Comparison of ENCODE assay signal across 28 cellular contexts in the genomic region with DNA sequence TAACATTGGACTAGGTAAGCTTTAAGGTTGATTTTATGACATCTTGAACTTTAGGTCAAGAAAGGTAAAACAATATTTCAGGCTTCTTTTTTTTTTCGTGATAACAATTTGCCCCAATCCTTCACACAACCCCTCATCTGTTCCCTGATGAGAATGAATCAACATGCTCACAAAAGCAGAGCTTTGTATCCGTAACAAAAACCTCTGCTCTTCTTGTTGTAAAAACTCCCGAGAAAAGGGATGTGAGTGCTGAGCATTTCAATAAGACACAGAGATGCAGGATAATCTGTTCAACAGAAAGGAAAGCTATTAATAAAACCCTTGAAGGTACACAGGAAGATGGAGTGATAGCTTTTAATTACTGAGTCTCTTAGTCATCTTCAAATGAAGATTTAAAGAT.
DNase-seq lines count a peak whose midpoint lies in the region; ATAC-seq, FAIRE-seq and TF ChIP-seq lines count a peak whose summit lies in the region.
"Had no signal": no experiment of that assay in that cellular context is flagged by ENCODE, and none has a peak within 500 bp of the region (broad histone marks: within the 10 kb centered on the region; RNA-seq: fewer than 3 reads in every experiment).

No MANE protein-coding gene starts in this region.

- ATAC-seq in Panc1, result no peak
- ATAC-seq in stimulated activated memory B cell treated with anti-CD40 and anti-IgM and Interleukin-4, amounts not matched to agents 10 μg/mL and 1 μg/mL and 100 μg/mL, for 72 hours, result no peak
- ATAC-seq: left colon had no signal

- H3K27ac Mint-ChIP-seq in osteocyte (ENCODE audit: unreplicated experiment), result peak overlapping the region; percentile 75
- no peak overlapping the region for H3K27ac Mint-ChIP-seq in stimulated activated memory B cell treated with anti-CD40 and anti-IgM and Interleukin-4, amounts not matched to agents 10 μg/mL and 1 μg/mL and 100 μg/mL, for 72 hours
- H3K27ac Mint-ChIP-seq: activated B cell treated with CpG ODN at 0.5 μM for 24 hours; activated naive CD4-positive, alpha-beta T cell treated with anti-CD3 and anti-CD28 coated beads for 36 hours; CD4-positive, alpha-beta memory T cell; naive B cell; stimulated activated naive CD8-positive, alpha-beta T cell treated with anti-CD3 and anti-CD28 coated beads, Interleukin-15, Interleukin-2, amounts not matched to agents 100 ng/mL and 50 ng/mL, for 24 hours had no signal

- intact Hi-C loops in Panc1 (cut with micrococcal nuclease; ENCODE audit: unreplicated experiment), result no loop called here
- intact Hi-C loops in kidney (cut with DNase I), result no loop called here

- no peak for FAIRE-seq in kidney (lab: Jason Lieb, UNC)
- FAIRE-seq: endometrium, G401.6, GM18507 had no signal

- H3K4me1 Mint-ChIP-seq in osteocyte (ENCODE audit: unreplicated experiment), result peaks cover 31% of the 10 kb centered on the region
- peaks cover 7% of the 10 kb centered on the region for H3K4me1 Mint-ChIP-seq in stimulated activated memory B cell treated with anti-CD40 and anti-IgM and Interleukin-4, amounts not matched to agents 10 μg/mL and 1 μg/mL and 100 μg/mL, for 72 hours
- H3K4me1 Mint-ChIP-seq: CD4-positive, alpha-beta memory T cell; naive B cell had no signal

- no peaks in the 10 kb centered on the region for H3K9me3 ChIP-seq in Panc1 (ENCODE audit: control insufficient read depth, insufficient read depth, low read depth, low read length)
- H3K9me3 ChIP-seq in kidney (ENCODE audit: control insufficient read depth in 1 of 2, low read length in 2 of 2), result no peaks in the 10 kb centered on the region
- H3K9me3 ChIP-seq: tibial artery had no signal

- H3K36me3 ChIP-seq in Panc1 (ENCODE audit: control insufficient read depth, insufficient read depth, low read length) (no peaks in the 10 kb centered on the region), kidney (ENCODE audit: control insufficient read depth in 1 of 2, insufficient read depth in 2 of 2, low read length in 2 of 2) (no peaks in the 10 kb centered on the region)
- H3K36me3 ChIP-seq: tibial artery had no signal

- peak; percentile 27 for DNase-seq in ELR (ENCODE audit: low read depth)
- DNase-seq in Panc1 (ENCODE audit: low read depth, low spot score), result no peak
- DNase-seq in epithelial cell of prostate (ENCODE audit: low read depth, low spot score), result no peak
- no peak for DNase-seq in osteocyte (ENCODE audit: extremely low spot score, unreplicated experiment)
- no peak for DNase-seq in kidney
- DNase-seq in SHP77 (lab: John Stamatoyannopoulos, UW), result no peak
- no peak for DNase-seq in NOMO-1 treated with dmso at 0.1 percent for 144 hours (lab: John Stamatoyannopoulos, UW; ENCODE audit: unreplicated experiment)
- DNase-seq: activated B cell treated with CpG ODN at 0.5 μM for 24 hours; activated naive CD4-positive, alpha-beta T cell treated with anti-CD3 and anti-CD28 coated beads for 36 hours; CD4-positive, alpha-beta memory T cell; GOT3; head of caudate nucleus; left colon; naive B cell; NCI-H1694 treated with DMSO at 0.1 percent for 48 hours; NCI-H2171; NCI-H510A treated with DMSO at 0.1 percent for 48 hours; NK-92 treated with Interleukin-12 subunit alpha and Interleukin-12 subunit beta, amount 100 ng/mL, for 24 hours; occipital lobe; stimulated activated CD4-positive, alpha-beta T cell treated with anti-CD3 and anti-CD28 coated beads, Interleukin-12 subunit alpha, Interleukin-12 subunit beta, amount 100 ng/mL, for 4 hours; T-helper 9 cell; tibial artery had no signal

- CTCF ChIA-PET in Panc1 (lab: Charles Lee), result no interaction called here

- H3K27ac ChIP-seq in Panc1 (ENCODE audit: low read length), result peak overlapping the region; percentile 48
- H3K27ac ChIP-seq in epithelial cell of prostate, result peak overlapping the region; percentile 98
- no peak overlapping the region for H3K27ac ChIP-seq in kidney (ENCODE audit: low read depth in 2 of 2, low read length in 2 of 2)
- H3K27ac ChIP-seq: RWPE1, tibial artery had no signal

- H3K9ac ChIP-seq in kidney (ENCODE audit: low read length in 2 of 2), result no peak overlapping the region

- in situ Hi-C loops in Panc1 (cut with HindIII; ENCODE audit: low pct_unique_long_range_greater_than_20kb, low sequenced_read_pairs), result no loop called here

- H3K27me3 Mint-ChIP-seq in osteocyte (ENCODE audit: unreplicated experiment), result no peaks in the 10 kb centered on the region
- no peaks in the 10 kb centered on the region for H3K27me3 Mint-ChIP-seq in stimulated activated memory B cell treated with anti-CD40 and anti-IgM and Interleukin-4, amounts not matched to agents 10 μg/mL and 1 μg/mL and 100 μg/mL, for 72 hours
- H3K27me3 Mint-ChIP-seq: activated B cell treated with CpG ODN at 0.5 μM for 24 hours; CD4-positive, alpha-beta memory T cell; naive B cell; stimulated activated naive CD8-positive, alpha-beta T cell treated with anti-CD3 and anti-CD28 coated beads, Interleukin-15, Interleukin-2, amounts not matched to agents 100 ng/mL and 50 ng/mL, for 24 hours had no signal

- no peak overlapping the region for H3K4me3 Mint-ChIP-seq in osteocyte (ENCODE audit: unreplicated experiment)
- H3K4me3 Mint-ChIP-seq in stimulated activated memory B cell treated with anti-CD40 and anti-IgM and Interleukin-4, amounts not matched to agents 10 μg/mL and 1 μg/mL and 100 μg/mL, for 72 hours, result no peak overlapping the region
- H3K4me3 Mint-ChIP-seq: activated B cell treated with CpG ODN at 0.5 μM for 24 hours; activated naive CD4-positive, alpha-beta T cell treated with anti-CD3 and anti-CD28 coated beads for 36 hours; CD4-positive, alpha-beta memory T cell; naive B cell; stimulated activated naive CD8-positive, alpha-beta T cell treated with anti-CD3 and anti-CD28 coated beads, Interleukin-15, Interleukin-2, amounts not matched to agents 100 ng/mL and 50 ng/mL, for 24 hours had no signal

- no peaks in the 10 kb centered on the region for H3K36me3 Mint-ChIP-seq in osteocyte (ENCODE audit: unreplicated experiment)
- H3K36me3 Mint-ChIP-seq in stimulated activated memory B cell treated with anti-CD40 and anti-IgM and Interleukin-4, amounts not matched to agents 10 μg/mL and 1 μg/mL and 100 μg/mL, for 72 hours, result peaks cover 11% of the 10 kb centered on the region

- H3K4me3 ChIP-seq in Panc1 (ENCODE audit: low read depth in 2 of 2, low read length in 2 of 2), result no peak overlapping the region
- no peak overlapping the region for H3K4me3 ChIP-seq in kidney (ENCODE audit: low read length in 2 of 2)
- H3K4me3 ChIP-seq: tibial artery had no signal

- H3K9me3 Mint-ChIP-seq in osteocyte (ENCODE audit: unreplicated experiment), result no peaks in the 10 kb centered on the region
- peaks cover 3% of the 10 kb centered on the region for H3K9me3 Mint-ChIP-seq in stimulated activated memory B cell treated with anti-CD40 and anti-IgM and Interleukin-4, amounts not matched to agents 10 μg/mL and 1 μg/mL and 100 μg/mL, for 72 hours
- H3K9me3 Mint-ChIP-seq: activated B cell treated with CpG ODN at 0.5 μM for 24 hours; activated naive CD4-positive, alpha-beta T cell treated with anti-CD3 and anti-CD28 coated beads for 36 hours; stimulated activated naive CD8-positive, alpha-beta T cell treated with anti-CD3 and anti-CD28 coated beads, Interleukin-15, Interleukin-2, amounts not matched to agents 100 ng/mL and 50 ng/mL, for 24 hours had no signal

- TF ChIP-seq CTCF in Panc1 (IDR thresholded peaks at IDR 0.05) (no peak), osteocyte (IDR thresholded peaks at IDR 0.05) (no peak), kidney (IDR thresholded peaks at IDR 0.05; ENCODE audit: borderline replicate concordance, extremely low read depth, insufficient read depth) (no peak)

- POLR2A ChIA-PET in Panc1 (lab: Charles Lee), result no interaction called here

- H3K27me3 ChIP-seq in Panc1 (ENCODE audit: control insufficient read depth, insufficient read depth, low read length), result no peaks in the 10 kb centered on the region
- H3K27me3 ChIP-seq: tibial artery had no signal

- BruUV-seq in Panc1 (replicated peaks; lab: Mats Ljungman, UMichigan), result TSS peak; percentile 66

- H3K4me1 ChIP-seq in Panc1 (ENCODE audit: control insufficient read depth, insufficient read depth, low read length) (0 out of 2 replicates have a peak, but pooled peaks cover 4% of the 10 kb centered on the region), kidney (ENCODE audit: control insufficient read depth in 1 of 2, insufficient read depth in 1 of 2, low read depth in 1 of 2, low read length in 2 of 2) (no peaks in the 10 kb centered on the region)
- H3K4me1 ChIP-seq: tibial artery had no signal

Comparison
In these comparisons a context has a peak if more than half of its experiments do, and no peak if none do; other contexts are left out.
1. H3K27ac ChIP-seq: peak in Panc1 (single experiment) and epithelial cell of prostate (single experiment); none in kidney (0 of 2).